In the genomic region with DNA sequence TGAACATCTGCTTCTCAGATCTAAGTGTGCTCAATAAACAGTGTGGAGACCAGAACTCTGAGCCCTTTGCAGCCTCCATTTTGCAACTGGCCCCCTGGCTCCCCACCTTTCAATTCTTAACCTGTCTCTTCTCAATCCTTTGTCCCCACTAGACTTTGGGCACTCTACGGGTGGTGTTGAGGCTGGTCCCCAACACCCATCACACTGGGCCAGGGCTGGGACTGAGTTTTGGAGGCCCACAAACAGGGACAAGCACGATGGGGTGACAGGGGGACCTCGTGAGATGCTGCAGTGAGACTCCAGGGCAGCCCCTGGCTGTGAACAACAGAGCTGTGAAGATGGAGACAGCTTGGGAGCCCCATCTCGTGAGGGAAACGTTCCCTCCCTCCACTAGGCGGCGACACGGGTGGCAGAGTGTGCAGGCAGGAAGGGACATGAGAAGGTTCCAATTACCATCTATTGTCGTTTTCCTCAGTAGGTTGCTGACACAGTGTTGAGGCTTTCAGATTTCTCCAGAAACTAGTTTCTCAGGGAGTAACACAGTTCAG, we compare ENCODE assay signal across 8 cellular contexts. TPM values are rescaled to one million over a fixed set of nuclear protein-coding genes. Genes with fewer than 3 reads are reported as not detected.
DNase-seq lines count a peak whose midpoint lies in the region; ATAC-seq and TF ChIP-seq lines count a peak whose summit lies in the region.

No MANE protein-coding gene starts in this region.

- no peaks in the 10 kb centered on the region for H3K9me3 Mint-ChIP-seq in activated CD4-positive, alpha-beta memory T cell treated with anti-CD3 and anti-CD28 coated beads, Interleukin-2, amount 10 ng/mL, durations not matched to agents 7 days and 5 days
- peaks cover 4% of the 10 kb centered on the region for H3K9me3 Mint-ChIP-seq in progenitor cell of endocrine pancreas (ENCODE audit: low read depth)

- H3K36me3 Mint-ChIP-seq in activated CD4-positive, alpha-beta memory T cell treated with anti-CD3 and anti-CD28 coated beads, Interleukin-2, amount 10 ng/mL, durations not matched to agents 7 days and 5 days (ENCODE audit: low read depth), result peaks cover 49% of the 10 kb centered on the region
- H3K36me3 Mint-ChIP-seq in progenitor cell of endocrine pancreas (ENCODE audit: insufficient read depth), result peaks cover 7% of the 10 kb centered on the region

- POLR2A ChIA-PET in activated CD4-positive, alpha-beta memory T cell treated with anti-CD3 and anti-CD28 coated beads, Interleukin-2, amount 10 ng/mL, durations not matched to agents 7 days and 5 days (lab: Charles Lee), result interaction anchor here (1.0 to 3.1 kb wide), 2 partner anchors 10 to 30 kb away, joined by 4 to 19 read pairs; a partner anchor contains a TSS

- H3K27me3 Mint-ChIP-seq in activated CD4-positive, alpha-beta memory T cell treated with anti-CD3 and anti-CD28 coated beads, Interleukin-2, amount 10 ng/mL, durations not matched to agents 7 days and 5 days, result no peaks in the 10 kb centered on the region
- H3K27me3 Mint-ChIP-seq in progenitor cell of endocrine pancreas, result peaks cover 3% of the 10 kb centered on the region

- no peak for ATAC-seq in GM19351 (IDR thresholded peaks at IDR 0.05; ENCODE audit: unreplicated experiment)

- H3K27ac Mint-ChIP-seq in activated CD4-positive, alpha-beta memory T cell treated with anti-CD3 and anti-CD28 coated beads, Interleukin-2, amount 10 ng/mL, durations not matched to agents 7 days and 5 days, result peak overlapping the region; percentile 48
- no peak overlapping the region for H3K27ac Mint-ChIP-seq in progenitor cell of endocrine pancreas

- peak; percentile 51; the same call in 1 of the 2 replicates for TF ChIP-seq CTCF in LNCaP clone FGC (IDR thresholded peaks at IDR 0.05; ENCODE audit: control insufficient read depth, extremely low read depth, insufficient read depth)
- TF ChIP-seq CTCF in progenitor cell of endocrine pancreas (IDR thresholded peaks at IDR 0.05; ENCODE audit: unreplicated experiment), result peak; percentile 49

- H3K4me3 ChIP-seq in LNCaP clone FGC (ENCODE audit: low read depth, low read length), result peak overlapping the region; percentile 56

- peak overlapping the region; percentile 37 for H3K4me3 Mint-ChIP-seq in activated CD4-positive, alpha-beta memory T cell treated with anti-CD3 and anti-CD28 coated beads, Interleukin-2, amount 10 ng/mL, durations not matched to agents 7 days and 5 days
- H3K4me3 Mint-ChIP-seq in progenitor cell of endocrine pancreas (ENCODE audit: low read depth), result no peak overlapping the region

- CTCF ChIA-PET in activated CD4-positive, alpha-beta memory T cell treated with anti-CD3 and anti-CD28 coated beads, Interleukin-2, amount 10 ng/mL, durations not matched to agents 7 days and 5 days (lab: Charles Lee), result interaction anchor here (1.0 to 2.4 kb wide), 6 partner anchors 9 to 43 kb away, joined by 5 to 22 read pairs (median 8); a partner anchor contains a TSS

- peaks cover 36% of the 10 kb centered on the region for H3K4me1 Mint-ChIP-seq in activated CD4-positive, alpha-beta memory T cell treated with anti-CD3 and anti-CD28 coated beads, Interleukin-2, amount 10 ng/mL, durations not matched to agents 7 days and 5 days
- peaks cover 7% of the 10 kb centered on the region for H3K4me1 Mint-ChIP-seq in progenitor cell of endocrine pancreas (ENCODE audit: low read depth)

- peak; percentile 58 for DNase-seq in ELR (ENCODE audit: low read depth)
- DNase-seq in LNCaP clone FGC (ENCODE audit: low read depth), result no peak
- peak; percentile 81 for DNase-seq in activated CD4-positive, alpha-beta memory T cell treated with anti-CD3 and anti-CD28 coated beads, Interleukin-2, amount 10 ng/mL, durations not matched to agents 7 days and 5 days
- DNase-seq in erythroblast (lab: John Stamatoyannopoulos, UW), result peak; percentile 76 to 83
- no peak for DNase-seq in progenitor cell of endocrine pancreas (ENCODE audit: low spot score, unreplicated experiment)
- DNase-seq in OCI-M2 (lab: John Stamatoyannopoulos, UW; ENCODE audit: unreplicated experiment), result no peak
- no peak for DNase-seq in NCI-H2029 treated with DMSO at 0.1 percent for 48 hours (lab: John Stamatoyannopoulos, UW)

- no peak for TF ChIP-seq POLR2A in erythroblast (IDR thresholded peaks at IDR 0.05; ENCODE audit: low read length)

RNA-seq across cellular contexts. Expression of a gene that starts 1.2 kb away (rescaled TPM):
- 10 to 100 TPM; 28.2 to 31.5 TPM for total RNA-seq in activated CD4-positive, alpha-beta memory T cell treated with anti-CD3 and anti-CD28 coated beads, Interleukin-2, amount 10 ng/mL, durations not matched to agents 7 days and 5 days
- 29.0 and 29.2 TPM in 2 replicates for total RNA-seq in progenitor cell of endocrine pancreas

RNA-seq across cellular contexts. Expression of a gene that starts 3.5 kb away (rescaled TPM):
- 1 to 10 TPM; 7.9 to 9.3 TPM for total RNA-seq in activated CD4-positive, alpha-beta memory T cell treated with anti-CD3 and anti-CD28 coated beads, Interleukin-2, amount 10 ng/mL, durations not matched to agents 7 days and 5 days
- total RNA-seq in progenitor cell of endocrine pancreas, result 4.9 and 6.4 TPM in 2 replicates

RNA-seq across cellular contexts. Expression of a gene that starts 11.7 kb away (rescaled TPM):
- 100 to 1,000 TPM; 135 to 144 TPM for total RNA-seq in activated CD4-positive, alpha-beta memory T cell treated with anti-CD3 and anti-CD28 coated beads, Interleukin-2, amount 10 ng/mL, durations not matched to agents 7 days and 5 days
- total RNA-seq in progenitor cell of endocrine pancreas, result 50.8 and 52.2 TPM in 2 replicates

RNA-seq across cellular contexts. Expression of a gene that starts 29.9 kb away (rescaled TPM):
- total RNA-seq in activated CD4-positive, alpha-beta memory T cell treated with anti-CD3 and anti-CD28 coated beads, Interleukin-2, amount 10 ng/mL, durations not matched to agents 7 days and 5 days, result 10 to 100 TPM; 52.3 to 53.1 TPM
- total RNA-seq in progenitor cell of endocrine pancreas, result 65.5 and 67.2 TPM in 2 replicates

Comparison
In these comparisons a context has a peak if more than half of its experiments do, and no peak if none do; other contexts are left out.
1. DNase-seq: peak in ELR (single experiment), activated CD4-positive, alpha-beta memory T cell treated with anti-CD3 and anti-CD28 coated beads, Interleukin-2, amount 10 ng/mL, durations not matched to agents 7 days and 5 days (single experiment) and erythroblast (2 of 2); none in LNCaP clone FGC (single experiment), progenitor cell of endocrine pancreas (single experiment), OCI-M2 (single experiment) and NCI-H2029 treated with DMSO at 0.1 percent for 48 hours (single experiment).